In genomic region chr18:12254137-12254819, GRCh38 we compare ENCODE assay signal across 7 cellular contexts. TPM values are rescaled to one million over a fixed set of nuclear protein-coding genes. Genes with fewer than 3 reads are reported as not detected.
DNase-seq lines count a peak whose midpoint lies in the region; ATAC-seq, FAIRE-seq and TF ChIP-seq lines count a peak whose summit lies in the region.

CIDEA (plus strand) TSS chr18:12254361; CDS start chr18:12254384, 23 bp downstream.

- H3K9ac ChIP-seq in IMR-90 (ENCODE audit: low read depth, low read length), result no peak within 1 kb of the TSS

- POLR2A ChIA-PET in IMR-90 (lab: Charles Lee; ENCODE audit: unreplicated experiment), result no interaction called here

- H2AK5ac ChIP-seq in IMR-90 (ENCODE audit: low read depth, low read length), result no peak within 1 kb of the TSS

- H4K91ac ChIP-seq in IMR-90 (ENCODE audit: insufficient read depth, low read depth, low read length), result no peak within 1 kb of the TSS

- H3K18ac ChIP-seq in IMR-90 (ENCODE audit: low read depth, low read length), result no peak within 1 kb of the TSS

- no peaks in the 10 kb centered on the region for H3K36me3 ChIP-seq in IMR-90 (ENCODE audit: control insufficient read depth, insufficient read depth, low read length)
- no peaks in the 10 kb centered on the region for H3K36me3 ChIP-seq in bronchial epithelial cell (ENCODE audit: control insufficient read depth, insufficient read depth, low read length)

- no peak within 1 kb of the TSS for H3K56ac ChIP-seq in IMR-90 (ENCODE audit: extremely low read depth, insufficient read depth, low read length)

- CTCF ChIA-PET in IMR-90 (lab: Yijun Ruan, JAX), result no interaction called here

- no peak within 1 kb of the TSS for H3K23ac ChIP-seq in IMR-90 (ENCODE audit: low read depth, low read length)

- TF ChIP-seq POLR2A in IMR-90 (IDR thresholded peaks at IDR 0.05; ENCODE audit: low read depth, low read length), result no peak

- no peak within 1 kb of the TSS for H2BK15ac ChIP-seq in IMR-90 (ENCODE audit: low read depth, low read length)

- H4K5ac ChIP-seq in IMR-90 (ENCODE audit: low read depth, low read length), result no peak within 1 kb of the TSS

- H3K79me1 ChIP-seq in IMR-90 (ENCODE audit: low read depth in 1 of 2, low read length in 2 of 2), result no peaks in the 10 kb centered on the region

- BruUV-seq in IMR-90 (replicated peaks; lab: Mats Ljungman, UMichigan), result no TSS peak

- H3K27me3 ChIP-seq in IMR-90 (ENCODE audit: control insufficient read depth, insufficient read depth, low read length), result peaks cover 77% of the 10 kb centered on the region
- peaks cover 17% of the 10 kb centered on the region for H3K27me3 ChIP-seq in bronchial epithelial cell (ENCODE audit: control insufficient read depth, insufficient read depth, low read length)

- H2AFZ ChIP-seq in IMR-90 (replicated peaks; ENCODE audit: low read length, poor library complexity), result peak within 1 kb of the TSS; percentile 69

- peaks cover 10% of the 10 kb centered on the region; the same call in 1 of the 2 replicates for H3K9me1 ChIP-seq in IMR-90 (ENCODE audit: insufficient read depth, low read length)

- no peak for TF ChIP-seq RAD21 in IMR-90 (IDR thresholded peaks at IDR 0.05; ENCODE audit: low read length)

- FAIRE-seq in bronchial epithelial cell (lab: Jason Lieb, UNC), result no peak

- H2AK9ac ChIP-seq in IMR-90 (replicated peaks; ENCODE audit: low read depth, low read length, poor library complexity), result no peak within 1 kb of the TSS

- no peaks in the 10 kb centered on the region; the same call in 1 of the 2 replicates for H3K9me3 ChIP-seq in IMR-90 (ENCODE audit: control insufficient read depth, insufficient read depth, low read length)

- H3K14ac ChIP-seq in IMR-90 (replicated peaks; ENCODE audit: low read depth, low read length), result no peak within 1 kb of the TSS

- H2BK20ac ChIP-seq in IMR-90 (ENCODE audit: low read depth, low read length), result no peak within 1 kb of the TSS

- H4K8ac ChIP-seq in IMR-90 (ENCODE audit: low read depth in 2 of 2, low read length in 2 of 2), result no peak within 1 kb of the TSS

- dilution Hi-C loops in IMR-90 (cut with HindIII; ENCODE audit: low sequenced_read_pairs, unreplicated experiment), result no loop called here

- H3K27ac ChIP-seq in IMR-90 (ENCODE audit: insufficient read depth, low read length), result no peak within 1 kb of the TSS
- H3K27ac ChIP-seq in skin epidermis, result peak within 1 kb of the TSS in 14 of 21 experiments; percentile 2 to 83 (median 56)

- WGBS in IMR-90 (ENCODE audit: extremely low coverage in 2 of 2, insufficient read length in 1 of 2), 2 experiments, result 2% methylated on average over 60 of the region's 69 CpGs; no CpG with 5 or more reads in 1 of the 2 experiments

- H2BK5ac ChIP-seq in IMR-90 (ENCODE audit: low read depth, low read length, poor library complexity, severe bottlenecking), result no peak within 1 kb of the TSS

- H3K4ac ChIP-seq in IMR-90 (ENCODE audit: low read depth, low read length), result no peak within 1 kb of the TSS

- no peaks in the 10 kb centered on the region; the same call in 1 of the 2 replicates for H4K20me1 ChIP-seq in IMR-90 (ENCODE audit: insufficient read depth, low read length)

- in situ Hi-C loops in IMR-90 (cut with MboI; ENCODE audit: low sequenced_read_pairs), result no loop called here

- H2BK120ac ChIP-seq in IMR-90 (ENCODE audit: low read depth, low read length), result no peak within 1 kb of the TSS

- DNase-seq in IMR-90 (no peak), bronchial epithelial cell (ENCODE audit: low read depth) (no peak), iPS-NIHi7 (ENCODE audit: extremely low spot score) (peak; percentile 74), SKM-1 treated with dmso at 0.1 percent for 144 hours (lab: John Stamatoyannopoulos, UW; ENCODE audit: unreplicated experiment) (no peak), HuH-7 (ENCODE audit: low spot score) (no peak), amniotic stem cell (lab: John Stamatoyannopoulos, UW) (no peak)

- H3K4me3 ChIP-seq in IMR-90 (ENCODE audit: insufficient read depth, low read depth, low read length) (no peak within 1 kb of the TSS; the same call in 1 of the 2 replicates), bronchial epithelial cell (ENCODE audit: low read depth, low read length) (peak within 1 kb of the TSS; percentile 11), skin epidermis (peak within 1 kb of the TSS; percentile 2 to 43 (median 20))

- H3K4me1 ChIP-seq in IMR-90 (ENCODE audit: control insufficient read depth, insufficient read depth, low read length), result peaks cover 3% of the 10 kb centered on the region; the same call in 1 of the 2 replicates

- TF ChIP-seq CTCF in IMR-90 (conservative IDR thresholded peaks at IDR 0.05; ENCODE audit: low read depth, low read length) (no peak), bronchial epithelial cell (IDR thresholded peaks at IDR 0.05; ENCODE audit: insufficient read depth, low read length, severe bottlenecking) (no peak)

- H3K4me2 ChIP-seq in IMR-90 (ENCODE audit: low read depth, low read length), result peak within 1 kb of the TSS; percentile 78

- intact Hi-C loops in IMR-90 (cut with micrococcal nuclease), result no loop called here

- peak; percentile 68 for ATAC-seq in IMR-90 (ENCODE audit: low read depth)

TF ChIP-seq in IMR-90, 13 proteins besides CTCF, POLR2A, EP300 and RAD21:
- TF ChIP-seq MAFK (IDR thresholded peaks at IDR 0.05; ENCODE audit: low read depth, low read length) (no peak), RFX5 (IDR thresholded peaks at IDR 0.05; ENCODE audit: low read depth, low read length) (no peak), MXI1 (IDR thresholded peaks at IDR 0.05; ENCODE audit: borderline replicate concordance, low read depth, low read length) (no peak), NFE2L2 (IDR thresholded peaks at IDR 0.05; ENCODE audit: low read depth, low read length) (no peak), SMC3 (IDR thresholded peaks at IDR 0.05; ENCODE audit: low read depth, low read length) (no peak), RCOR1 (IDR thresholded peaks at IDR 0.05; ENCODE audit: insufficient replicate concordance, low read length) (no peak), MAZ (IDR thresholded peaks at IDR 0.05; ENCODE audit: borderline replicate concordance, low read depth, low read length) (no peak), FOS (IDR thresholded peaks at IDR 0.05; ENCODE audit: low read depth, low read length) (no peak), BHLHE40 (IDR thresholded peaks at IDR 0.05; ENCODE audit: low read depth, low read length) (no peak), CEBPB (IDR thresholded peaks at IDR 0.05; ENCODE audit: low read depth, low read length) (no peak), CHD1 (IDR thresholded peaks at IDR 0.05; ENCODE audit: low read depth, low read length) (no peak), USF2 (IDR thresholded peaks at IDR 0.05; ENCODE audit: low read depth, low read length) (no peak), ELK1 (IDR thresholded peaks at IDR 0.05; ENCODE audit: borderline replicate concordance, low read depth, low read length) (no peak)
TF ChIP-seq in IMR-90: peak in this region for 0.

RNA-seq across cellular contexts. Expression of gene CIDEA, which starts in this region (rescaled TPM):
- total RNA-seq in IMR-90 (2012; rRNA removed) (not detected in 2 replicates), bronchial epithelial cell (0.53 TPM in 1 of 2 replicates, not detected in the other)
- not detected in 2 replicates for polyA plus RNA-seq in IMR-90 (2012; rRNA removed)
- 0.12 TPM in 1 of 2 replicates, not detected in the other for polyA plus RNA-seq in IMR-90 (2012; cell fraction: cytosol; rRNA removed)
- polyA plus RNA-seq in IMR-90 (2012; cell fraction: nucleus; rRNA removed; ENCODE audit: low replicate concordance), result not detected in 2 replicates

Comparison
In these comparisons a context has a peak if more than half of its experiments do, and no peak if none do; other contexts are left out.
1. Peak in ATAC-seq and H3K4me2 ChIP-seq in IMR-90; RNA of the gene not detected or under 1 TPM.